ENCODE assay signal across 20 cellular contexts in genomic region chr3:124556636-124557035, GRCh38.
A peak's percentile ranks its signal among the peaks of the same experiment; 100 is the strongest.
DNase-seq lines count a peak whose midpoint lies in the region; ATAC-seq, FAIRE-seq and TF ChIP-seq lines count a peak whose summit lies in the region.
"Had no signal": no experiment of that assay in that cellular context is flagged by ENCODE, and none has a peak within 500 bp of the region (broad histone marks: within the 10 kb centered on the region; RNA-seq: fewer than 3 reads in every experiment).

No MANE protein-coding gene starts in this region.

- H3K36me3 ChIP-seq in SK-N-MC (ENCODE audit: insufficient read depth, low read length) (no peaks in the 10 kb centered on the region), stomach smooth muscle (ENCODE audit: control insufficient read depth in 2 of 2, insufficient read depth in 2 of 2, low read length in 2 of 2) (no peaks in the 10 kb centered on the region)
- H3K36me3 ChIP-seq: BLaER1 had no signal

- no peaks in the 10 kb centered on the region for H3K27me3 Mint-ChIP-seq in brain

- H3K9ac ChIP-seq in SK-N-MC (ENCODE audit: insufficient read length): no peak overlapping the region
- H3K9ac ChIP-seq in stomach smooth muscle (ENCODE audit: low read length in 2 of 2): no peak overlapping the region
- H3K9ac ChIP-seq: BLaER1, GM23248 had no signal

- DNase-seq in SK-N-MC (ENCODE audit: low read depth, low spot score) (no peak), DMS114 treated with DMSO at 0.1 percent for 48 hours (lab: John Stamatoyannopoulos, UW; ENCODE audit: unreplicated experiment) (no peak), GM12892 (ENCODE audit: insufficient read length) (no peak)
- DNase-seq: Caco-2; CD4-positive, CD25-positive, alpha-beta regulatory T cell; CD8-positive, alpha-beta T cell; EL; GDM1; GM23248; H9 had no signal

- H3K4me1 Mint-ChIP-seq in brain: peaks cover 62% of the 10 kb centered on the region
- H3K4me1 Mint-ChIP-seq: B cell; CD4-positive, CD25-positive, alpha-beta regulatory T cell had no signal

- H3K9me3 Mint-ChIP-seq in brain: peaks cover 0 to 11% (median 3%) of the 10 kb centered on the region in 5 experiments
- H3K9me3 Mint-ChIP-seq: CD4-positive, CD25-positive, alpha-beta regulatory T cell; CD8-positive, alpha-beta T cell; H9 had no signal

- H3K36me3 Mint-ChIP-seq in brain: peaks cover 13% of the 10 kb centered on the region
- H3K36me3 Mint-ChIP-seq: CD4-positive, CD25-positive, alpha-beta regulatory T cell; CD8-positive, alpha-beta T cell had no signal

- peaks cover 46% of the 10 kb centered on the region for H3K4me1 ChIP-seq in stomach smooth muscle (ENCODE audit: control insufficient read depth, insufficient read depth, low read length)

- no peaks in the 10 kb centered on the region for H3K27me3 ChIP-seq in stomach smooth muscle (ENCODE audit: control insufficient read depth in 1 of 2, insufficient read depth in 2 of 2, low read length in 2 of 2)
- H3K27me3 ChIP-seq: BLaER1 had no signal

- H3K4me3 ChIP-seq in SK-N-MC (no peak overlapping the region), stomach smooth muscle (ENCODE audit: low read length in 2 of 2) (no peak overlapping the region)
- H3K4me3 ChIP-seq: BLaER1, GM23248 had no signal

- ATAC-seq in GM19463 (IDR thresholded peaks at IDR 0.05; ENCODE audit: unreplicated experiment): no peak
- ATAC-seq: CD8-positive, alpha-beta T cell; HCT116 had no signal

- H3K4me3 Mint-ChIP-seq in brain: no peak overlapping the region
- H3K4me3 Mint-ChIP-seq: B cell; CD4-positive, CD25-positive, alpha-beta regulatory T cell; CD8-positive, alpha-beta T cell; H9 had no signal

- H3K9me3 ChIP-seq in SK-N-MC (ENCODE audit: low read depth, low read length): no peaks in the 10 kb centered on the region
- no peaks in the 10 kb centered on the region for H3K9me3 ChIP-seq in stomach smooth muscle (ENCODE audit: control insufficient read depth in 2 of 2, low read length in 2 of 2)
- H3K9me3 ChIP-seq: BLaER1, Caco-2 had no signal

- no peak for TF ChIP-seq POLR2A in GM12892 (IDR thresholded peaks at IDR 0.05; ENCODE audit: low read depth, low read length)

- peak overlapping the region in 3 of 5 experiments; percentile 16 to 56 (median 42) for H3K27ac Mint-ChIP-seq in brain
- H3K27ac Mint-ChIP-seq: B cell; CD4-positive, CD25-positive, alpha-beta regulatory T cell; CD8-positive, alpha-beta T cell; H9 had no signal

- H3K27ac ChIP-seq in SK-N-MC (peak overlapping the region; percentile 59), VCaP (peak overlapping the region; percentile 97), stomach smooth muscle (ENCODE audit: low read length) (peak overlapping the region; percentile 1)
- H3K27ac ChIP-seq: BLaER1, C4-2B, GM23248 had no signal

- TF ChIP-seq CTCF in VCaP (conservative IDR thresholded peaks at IDR 0.05) (no peak), brain (conservative IDR thresholded peaks at IDR 0.05) (no peak)

- FAIRE-seq in GM12892 (lab: Jason Lieb, UNC): no peak
- FAIRE-seq: GM12891, H1 had no signal

Comparison
In these comparisons a context has a peak if more than half of its experiments do, and no peak if none do; other contexts are left out.
1. H3K27ac ChIP-seq: peak in every context shown above with its lines; median percentile 97 in VCaP; 59 in SK-N-MC; 1 in stomach smooth muscle.